Comparison of ENCODE assay signal across 8 cellular contexts in genomic region chr22:45318168-45318557, GRCh38. TPM values are rescaled to one million over a fixed set of nuclear protein-coding genes. Genes with fewer than 3 reads are reported as not detected.
A peak's percentile ranks its signal among the peaks of the same experiment; 100 is the strongest.
DNase-seq lines count a peak whose midpoint lies in the region; ATAC-seq and TF ChIP-seq lines count a peak whose summit lies in the region.

No MANE protein-coding gene starts in this region.

- no peak overlapping the region for H3K4me3 Mint-ChIP-seq in MCF 10A (ENCODE audit: unreplicated experiment)

- DNase-seq in A673 (ENCODE audit: low spot score) (peak; percentile 87), MV-4-11 (lab: John Stamatoyannopoulos, UW) (peak; percentile 46), MCF 10A (ENCODE audit: unreplicated experiment) (peak; percentile 46), kidney glomerular epithelial cell (lab: John Stamatoyannopoulos, UW) (peak; percentile 56)
- peak; percentile 79 to 81 for DNase-seq in stimulated activated CD4-positive, alpha-beta T cell treated with anti-CD3 and anti-CD28 coated beads, Interleukin-15, amount 100 ng/mL, for 48 hours (ENCODE audit: low read depth in 2 of 2)

- no peaks in the 10 kb centered on the region for H3K27me3 Mint-ChIP-seq in MCF 10A (ENCODE audit: insufficient read depth, unreplicated experiment)

- BruUV-seq in A673 (replicated peaks; lab: Mats Ljungman, UMichigan) (no TSS peak), MCF 10A (replicated peaks; lab: Mats Ljungman, UMichigan) (no TSS peak)

- H3K9me3 Mint-ChIP-seq in MCF 10A (ENCODE audit: unreplicated experiment) = no peaks in the 10 kb centered on the region

- peaks cover 10% of the 10 kb centered on the region for H3K36me3 Mint-ChIP-seq in MCF 10A (ENCODE audit: insufficient read depth, unreplicated experiment)

- H3K27ac Mint-ChIP-seq in MCF 10A (ENCODE audit: low read depth, unreplicated experiment) = no peak overlapping the region

- ATAC-seq in GM19035 (IDR thresholded peaks at IDR 0.05; ENCODE audit: unreplicated experiment) (peak; percentile 66), HG03442 (IDR thresholded peaks at IDR 0.05; ENCODE audit: unreplicated experiment) (no peak)

- no peaks in the 10 kb centered on the region for H3K27me3 ChIP-seq in A673 (replicated peaks; ENCODE audit: insufficient read depth, low read depth, low read length, poor library complexity)

- intact Hi-C loops in A673 (cut with micrococcal nuclease; ENCODE audit: unreplicated experiment) (no loop called here), MCF 10A (cut with micrococcal nuclease) (no loop called here)

- CTCF ChIA-PET in A673 (lab: Charles Lee) (no interaction called here), MCF 10A (lab: Yijun Ruan, JAX) (interaction anchor here (0.6 kb wide), 2 partner anchors 10 to 945 kb away, joined by 3 read pairs; no protein-coding TSS in a partner anchor)

- H3K27ac ChIP-seq in A673 (ENCODE audit: low read depth, low read length, poor library complexity, severe bottlenecking) (peak overlapping the region; percentile 70), VCaP (peak overlapping the region; percentile 75)

- peaks cover 22% of the 10 kb centered on the region for H3K4me1 ChIP-seq in A673 (ENCODE audit: insufficient read depth, low read length, poor library complexity, severe bottlenecking)

- TF ChIP-seq CTCF in A673 (conservative IDR thresholded peaks at IDR 0.05; ENCODE audit: low read depth, low read length) (no peak), VCaP (conservative IDR thresholded peaks at IDR 0.05) (no peak), MCF 10A (IDR thresholded peaks at IDR 0.05; ENCODE audit: unreplicated experiment) (no peak)

- peaks cover 6% of the 10 kb centered on the region for H3K36me3 ChIP-seq in A673 (ENCODE audit: insufficient read depth, low read length, poor library complexity, severe bottlenecking)

- POLR2A ChIA-PET in A673 (lab: Charles Lee; ENCODE audit: low non-redundant PET) = no interaction called here
- POLR2A ChIA-PET in MCF 10A (lab: Yijun Ruan, JAX) = no interaction called here

- H3K9me3 ChIP-seq in A673 (ENCODE audit: low read depth, low read length, poor library complexity, severe bottlenecking) = no peaks in the 10 kb centered on the region

- peaks cover 15% of the 10 kb centered on the region for H3K4me1 Mint-ChIP-seq in MCF 10A (ENCODE audit: insufficient read depth, unreplicated experiment)

- no peak overlapping the region for H3K4me3 ChIP-seq in A673 (ENCODE audit: low read depth, low read length, poor library complexity, severe bottlenecking)

RNA-seq across cellular contexts. Expression of gene FAM118A, which starts 8.4 kb away (rescaled TPM):
- total RNA-seq in A673 (2021) (54.0 and 58.3 TPM in 2 replicates), MCF 10A (2022) (16.0 and 16.7 TPM in 2 replicates)

RNA-seq across cellular contexts. Expression of gene UPK3A, which starts 33.4 kb away (rescaled TPM):
- total RNA-seq in A673 (2021) (not detected in 2 replicates), MCF 10A (2022) (not detected in 2 replicates)
